Comparison of ENCODE assay signal across 2 cellular contexts in genomic region chr1:16127676-16128337, GRCh38.
TF ChIP-seq lines count a peak whose summit lies in the region.

No MANE protein-coding gene starts in this region.

TF ChIP-seq in SK-N-SH, 30 proteins besides CTCF, POLR2A, EP300 and RAD21 (continued from another document):
- TF ChIP-seq MAX (IDR thresholded peaks at IDR 0.05; ENCODE audit: low read depth), result no peak
- no peak for TF ChIP-seq JUND (IDR thresholded peaks at IDR 0.05)
- TF ChIP-seq REST (IDR thresholded peaks at IDR 0.05; ENCODE audit: low read depth, low read length), result no peak
- no peak for TF ChIP-seq ZBTB33 (IDR thresholded peaks at IDR 0.05; ENCODE audit: borderline replicate concordance, low read depth)
- no peak for TF ChIP-seq TEAD4 (IDR thresholded peaks at IDR 0.05; ENCODE audit: borderline replicate concordance, insufficient read depth)
- TF ChIP-seq SIN3A (IDR thresholded peaks at IDR 0.05; ENCODE audit: borderline replicate concordance, low read depth, low read length), result no peak
- no peak for TF ChIP-seq SMC3 (IDR thresholded peaks at IDR 0.05; ENCODE audit: low read depth, low read length)
- no peak for TF ChIP-seq YY1 (IDR thresholded peaks at IDR 0.05; ENCODE audit: low read depth)
- no peak for TF ChIP-seq USF1 (IDR thresholded peaks at IDR 0.05; ENCODE audit: borderline replicate concordance, low read depth)
- no peak for TF ChIP-seq FOSL2 (IDR thresholded peaks at IDR 0.05; ENCODE audit: borderline replicate concordance, low read depth)
- no peak for TF ChIP-seq EZH2phosphoT487 (IDR thresholded peaks at IDR 0.05; ENCODE audit: borderline replicate concordance, low read depth)
- no peak for TF ChIP-seq MXI1 (IDR thresholded peaks at IDR 0.05; ENCODE audit: low read depth, low read length)

TF ChIP-seq in SK-N-SH treated with all-trans-retinoic acid at 6 μM for 48 hours, 23 proteins besides CTCF, POLR2A, EP300 and RAD21 (continued from another document):
- TF ChIP-seq ARNTL (CRISPR knock-in tag; IDR thresholded peaks at IDR 0.05; ENCODE audit: borderline replicate concordance, low read depth) (no peak), RARB (CRISPR knock-in tag; IDR thresholded peaks at IDR 0.05) (no peak), CSDC2 (CRISPR knock-in tag; IDR thresholded peaks at IDR 0.05) (no peak), PATZ1 (CRISPR knock-in tag; IDR thresholded peaks at IDR 0.05; ENCODE audit: borderline replicate concordance) (no peak)
TF ChIP-seq in SK-N-SH treated with all-trans-retinoic acid at 6 μM for 48 hours: peak in this region for 0.
